Comparison of ENCODE assay signal across 15 cellular contexts in genomic region chr5:5046680-5047502, GRCh38.
DNase-seq lines count a peak whose midpoint lies in the region; ATAC-seq and TF ChIP-seq lines count a peak whose summit lies in the region.
"Had no signal": no experiment of that assay in that cellular context is flagged by ENCODE, and none has a peak within 500 bp of the region (broad histone marks: within the 10 kb centered on the region; RNA-seq: fewer than 3 reads in every experiment).

No MANE protein-coding gene starts in this region.

- no peaks in the 10 kb centered on the region for H3K27me3 ChIP-seq in osteoblast (ENCODE audit: insufficient read depth, low read length)
- H3K27me3 ChIP-seq: testis had no signal

- H3K4me2 ChIP-seq in osteoblast (ENCODE audit: insufficient read depth, low read length), result no peak overlapping the region

- H3K27ac ChIP-seq in osteoblast (ENCODE audit: low read depth, low read length), result no peak overlapping the region
- H3K27ac ChIP-seq: testis had no signal

- H3K4me1 ChIP-seq in osteoblast (ENCODE audit: insufficient read depth, low read length), result no peaks in the 10 kb centered on the region
- H3K4me1 ChIP-seq: testis had no signal

- H3K36me3 Mint-ChIP-seq in stimulated activated memory B cell treated with anti-CD40 and anti-IgM and Interleukin-4, amounts not matched to agents 10 μg/mL and 1 μg/mL and 100 μg/mL, for 72 hours, result no peaks in the 10 kb centered on the region
- H3K36me3 Mint-ChIP-seq: CD4-positive, alpha-beta memory T cell had no signal

- H3K27ac Mint-ChIP-seq in stimulated activated memory B cell treated with anti-CD40 and anti-IgM and Interleukin-4, amounts not matched to agents 10 μg/mL and 1 μg/mL and 100 μg/mL, for 72 hours, result no peak overlapping the region
- H3K27ac Mint-ChIP-seq: CD4-positive, alpha-beta memory T cell had no signal

- no peaks in the 10 kb centered on the region for H3K36me3 ChIP-seq in osteoblast (ENCODE audit: insufficient read depth, low read length)

- H3K27me3 Mint-ChIP-seq in stimulated activated memory B cell treated with anti-CD40 and anti-IgM and Interleukin-4, amounts not matched to agents 10 μg/mL and 1 μg/mL and 100 μg/mL, for 72 hours, result no peaks in the 10 kb centered on the region
- H3K27me3 Mint-ChIP-seq: CD4-positive, alpha-beta memory T cell had no signal

- H4K20me1 ChIP-seq in osteoblast (ENCODE audit: insufficient read depth, low read length), result no peaks in the 10 kb centered on the region

- no peaks in the 10 kb centered on the region for H3K9me3 ChIP-seq in osteoblast (ENCODE audit: low read depth, low read length)
- H3K9me3 ChIP-seq: testis had no signal

- ATAC-seq in GM18907 (IDR thresholded peaks at IDR 0.05; ENCODE audit: unreplicated experiment) (peak; percentile 92), GM21619 (IDR thresholded peaks at IDR 0.05; ENCODE audit: unreplicated experiment) (peak; percentile 80), HG03060 (IDR thresholded peaks at IDR 0.05; ENCODE audit: low read depth, unreplicated experiment) (peak; percentile 74), Right ventricle myocardium superior (ENCODE audit: poor library complexity) (no peak)
- ATAC-seq in stimulated activated memory B cell treated with anti-CD40 and anti-IgM and Interleukin-4, amounts not matched to agents 10 μg/mL and 1 μg/mL and 100 μg/mL, for 72 hours, result peak; percentile 55
- ATAC-seq: left colon had no signal

- peaks cover 4% of the 10 kb centered on the region for H3K9me3 Mint-ChIP-seq in stimulated activated memory B cell treated with anti-CD40 and anti-IgM and Interleukin-4, amounts not matched to agents 10 μg/mL and 1 μg/mL and 100 μg/mL, for 72 hours
- H3K9me3 Mint-ChIP-seq: neural crest cell had no signal

- H3K4me3 ChIP-seq in osteoblast (ENCODE audit: insufficient read depth, low read length), result no peak overlapping the region
- H3K4me3 ChIP-seq: testis had no signal

- no peaks in the 10 kb centered on the region for H3K79me2 ChIP-seq in osteoblast (ENCODE audit: insufficient read depth, low read length)

- H3K4me1 Mint-ChIP-seq in stimulated activated memory B cell treated with anti-CD40 and anti-IgM and Interleukin-4, amounts not matched to agents 10 μg/mL and 1 μg/mL and 100 μg/mL, for 72 hours, result no peaks in the 10 kb centered on the region
- H3K4me1 Mint-ChIP-seq: CD4-positive, alpha-beta memory T cell; neural crest cell had no signal

- no peak for TF ChIP-seq CTCF in osteoblast (IDR thresholded peaks at IDR 0.05; ENCODE audit: extremely low read depth, low read depth, low read length)

- intact Hi-C loops in Right ventricle myocardium superior (cut with DNase I), result no loop called here

- H3K4me3 Mint-ChIP-seq in stimulated activated memory B cell treated with anti-CD40 and anti-IgM and Interleukin-4, amounts not matched to agents 10 μg/mL and 1 μg/mL and 100 μg/mL, for 72 hours, result no peak overlapping the region
- H3K4me3 Mint-ChIP-seq: CD4-positive, alpha-beta memory T cell; neural crest cell had no signal

- H2AFZ ChIP-seq in osteoblast (ENCODE audit: low read length), result no peak overlapping the region

- DNase-seq in NCI-H1048 (lab: John Stamatoyannopoulos, UW) (no peak), osteoblast (ENCODE audit: insufficient read length, low spot score, missing footprints) (no peak), islet precursor cell (no peak), Right ventricle myocardium superior (no peak)
- DNase-seq: activated CD4-positive, alpha-beta T cell treated with anti-CD3 and anti-CD28 coated beads, Interleukin-2, amount 50 U/mL, for 4 hours; activated gamma-delta T cell treated with Interleukin-2 at 50 U/mL for 16 hours; CD4-positive, alpha-beta memory T cell; head of caudate nucleus; left colon; testis had no signal
